ENCODE assay signal across 1 cellular context in genomic region chr14:68655961-68656360, GRCh38.
TF ChIP-seq lines count a peak whose summit lies in the region.

No MANE protein-coding gene starts in this region.

TF ChIP-seq in K562, 482 proteins besides CTCF, POLR2A, EP300 and RAD21 (continued from another document):
- TF ChIP-seq TFE3 (CRISPR knock-in tag; IDR thresholded peaks at IDR 0.05) (no peak), CC2D1A (IDR thresholded peaks at IDR 0.05) (no peak), SAFB2 (IDR thresholded peaks at IDR 0.05; ENCODE audit: borderline replicate concordance, low read depth, low read length, severe bottlenecking) (no peak), RERE (CRISPR knock-in tag; IDR thresholded peaks at IDR 0.05; ENCODE audit: borderline replicate concordance) (no peak), ZNF830 (CRISPR knock-in tag; IDR thresholded peaks at IDR 0.05) (no peak), ZNF143 (CRISPR knock-in tag; IDR thresholded peaks at IDR 0.05) (no peak), BRD9 (IDR thresholded peaks at IDR 0.05; ENCODE audit: low read depth, partially characterized antibody) (no peak)
